In the genomic region with DNA sequence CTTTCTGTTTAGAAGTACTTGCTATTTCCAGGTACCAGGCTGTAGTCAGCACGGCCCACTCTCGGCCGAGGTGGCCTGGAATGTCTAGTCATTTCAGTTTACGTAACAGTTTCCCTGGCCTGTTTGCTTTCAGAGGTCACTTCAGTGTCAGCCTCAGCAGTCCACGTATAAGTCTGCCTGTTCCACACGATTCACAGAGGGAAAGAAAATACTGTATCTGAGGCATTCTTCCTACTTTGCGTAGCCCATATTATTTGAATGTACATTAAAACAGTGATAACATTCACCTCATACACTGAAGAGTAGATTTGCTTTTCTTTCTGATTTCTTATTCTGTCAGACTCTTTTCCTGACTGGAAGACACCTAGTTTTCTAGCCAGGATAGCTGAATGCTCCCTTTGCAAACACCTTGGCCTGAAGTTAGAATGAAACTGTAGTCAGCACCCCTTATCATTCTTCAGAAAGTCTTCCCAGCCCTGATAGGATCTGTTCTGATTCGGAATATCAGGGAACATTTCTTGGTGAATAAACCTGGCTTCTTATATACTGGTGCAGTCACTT, we compare ENCODE assay signal across 8 cellular contexts.
DNase-seq lines count a peak whose midpoint lies in the region; ATAC-seq and TF ChIP-seq lines count a peak whose summit lies in the region.

No MANE protein-coding gene starts in this region.

- peaks cover 2% of the 10 kb centered on the region; the same call in 1 of the 2 replicates for H3K79me2 ChIP-seq in MM.1S (ENCODE audit: low read length)

- TF ChIP-seq CTCF in type B pancreatic cell (conservative IDR thresholded peaks at IDR 0.05), result no peak
- TF ChIP-seq CTCF in MM.1S (IDR thresholded peaks at IDR 0.05; ENCODE audit: low read length), result no peak

- no peaks in the 10 kb centered on the region for H3K27me3 ChIP-seq in MM.1S (replicated peaks; ENCODE audit: insufficient read depth, low read length)

- peaks cover 68% of the 10 kb centered on the region for H3K4me1 Mint-ChIP-seq in type B pancreatic cell (ENCODE audit: unreplicated experiment)

- H4K20me1 ChIP-seq in MM.1S (ENCODE audit: insufficient read depth, low read length), result no peaks in the 10 kb centered on the region

- peak overlapping the region; percentile 42 for H3K4me3 Mint-ChIP-seq in type B pancreatic cell

- DNase-seq in LoVo (ENCODE audit: low spot score) (peak; percentile 48), T47D (ENCODE audit: low read depth in 1 of 2, low spot score in 1 of 2) (peak; percentile 37 to 80), left lobe of liver (ENCODE audit: low spot score) (peak; percentile 84), type B pancreatic cell (ENCODE audit: extremely low spot score, unreplicated experiment) (no peak), MM.1S (no peak)
- no peak for DNase-seq in activated naive CD4-positive, alpha-beta T cell treated with Interleukin-2 at 50 U/mL for 16 hours
- no peak for DNase-seq in stimulated activated CD4-positive, alpha-beta T cell treated with anti-CD3 and anti-CD28 coated beads, Interleukin-4, amount 100 ng/mL, for 4 hours

- H3K27me3 Mint-ChIP-seq in type B pancreatic cell, result no peaks in the 10 kb centered on the region

- peaks cover 6% of the 10 kb centered on the region for H3K9me3 Mint-ChIP-seq in type B pancreatic cell

- no peak overlapping the region for H3K9ac ChIP-seq in MM.1S (ENCODE audit: low read length)

- H3K4me2 ChIP-seq in MM.1S (ENCODE audit: low read depth, low read length), result no peak overlapping the region

- H2AFZ ChIP-seq in MM.1S (ENCODE audit: low read length), result no peak overlapping the region

- H3K36me3 ChIP-seq in MM.1S (replicated peaks; ENCODE audit: insufficient read depth, low read length), result no peaks in the 10 kb centered on the region

- in situ Hi-C loops in T47D (cut with HindIII; ENCODE audit: low pct_unique_long_range_greater_than_20kb, low sequenced_read_pairs), result no loop called here

- peaks cover 17% of the 10 kb centered on the region for H3K4me1 ChIP-seq in MM.1S (ENCODE audit: low read length)

- peak overlapping the region; percentile 91 for H3K27ac Mint-ChIP-seq in type B pancreatic cell

- no peaks in the 10 kb centered on the region for H3K9me3 ChIP-seq in MM.1S (replicated peaks; ENCODE audit: insufficient read depth, low read length)

- no peaks in the 10 kb centered on the region; the same call in 1 of the 2 replicates for H3F3A ChIP-seq in MM.1S (ENCODE audit: insufficient read depth, low read length)

- no peak overlapping the region for H3K27ac ChIP-seq in MM.1S (ENCODE audit: low read length)

- peaks cover 6% of the 10 kb centered on the region for H3K36me3 Mint-ChIP-seq in type B pancreatic cell

- ATAC-seq in left lobe of liver, result peak; percentile 99
- no peak for ATAC-seq in HG02642 (IDR thresholded peaks at IDR 0.05; ENCODE audit: poor library complexity, unreplicated experiment)

- no peaks in the 10 kb centered on the region for H3K9me2 ChIP-seq in MM.1S (replicated peaks; ENCODE audit: insufficient read depth, low read length)

- H3K4me3 ChIP-seq in MM.1S (ENCODE audit: low read length), result no peak overlapping the region

Comparison
In these comparisons a context has a peak if more than half of its experiments do, and no peak if none do; other contexts are left out.
1. DNase-seq: peak in LoVo (single experiment), T47D (2 of 2) and left lobe of liver (single experiment); none in type B pancreatic cell (single experiment), activated naive CD4-positive, alpha-beta T cell treated with Interleukin-2 at 50 U/mL for 16 hours (single experiment), MM.1S (single experiment) and stimulated activated CD4-positive, alpha-beta T cell treated with anti-CD3 and anti-CD28 coated beads, Interleukin-4, amount 100 ng/mL, for 4 hours (0 of 2).